1 cellular context compared by ENCODE assay signal in genomic region chr10:112562803-112563663, GRCh38.
TF ChIP-seq lines count a peak whose summit lies in the region.

No MANE protein-coding gene starts in this region.

TF ChIP-seq in IMR-90, 13 proteins besides CTCF, POLR2A, EP300 and RAD21 (continued from another document):
- TF ChIP-seq USF2 (IDR thresholded peaks at IDR 0.05; ENCODE audit: low read depth, low read length) (no peak), CHD1 (IDR thresholded peaks at IDR 0.05; ENCODE audit: low read depth, low read length) (no peak), NFE2L2 (IDR thresholded peaks at IDR 0.05; ENCODE audit: low read depth, low read length) (no peak), ELK1 (IDR thresholded peaks at IDR 0.05; ENCODE audit: borderline replicate concordance, low read depth, low read length) (no peak), SMC3 (IDR thresholded peaks at IDR 0.05; ENCODE audit: low read depth, low read length) (no peak), MXI1 (IDR thresholded peaks at IDR 0.05; ENCODE audit: borderline replicate concordance, low read depth, low read length) (no peak), FOS (IDR thresholded peaks at IDR 0.05; ENCODE audit: low read depth, low read length) (no peak), RFX5 (IDR thresholded peaks at IDR 0.05; ENCODE audit: low read depth, low read length) (no peak), RCOR1 (IDR thresholded peaks at IDR 0.05; ENCODE audit: insufficient replicate concordance, low read length) (no peak)
TF ChIP-seq in IMR-90: peak in this region for 0.
